22 cellular contexts compared by ENCODE assay signal in the genomic region with DNA sequence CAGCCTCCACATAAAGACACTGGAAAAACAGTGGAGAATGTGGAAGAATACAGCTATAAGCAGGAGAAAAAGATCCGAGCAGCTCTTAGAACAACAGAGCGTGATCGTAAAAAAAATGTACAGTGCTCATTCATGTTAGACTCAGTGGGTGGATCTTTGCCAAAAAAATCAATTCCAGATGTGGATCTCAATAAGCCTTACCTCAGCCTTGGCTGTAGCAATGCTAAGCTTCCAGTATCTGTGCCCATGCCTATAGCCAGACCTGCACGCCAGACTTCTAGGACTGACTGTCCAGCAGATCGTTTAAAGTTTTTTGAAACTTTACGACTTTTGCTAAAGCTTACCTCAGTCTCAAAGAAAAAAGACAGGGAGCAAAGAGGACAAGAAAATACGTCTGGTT. TPM values are rescaled to one million over a fixed set of nuclear protein-coding genes. Genes with fewer than 3 reads are reported as not detected.
DNase-seq lines count a peak whose midpoint lies in the region; ATAC-seq and TF ChIP-seq lines count a peak whose summit lies in the region.
"Had no signal": no experiment of that assay in that cellular context is flagged by ENCODE, and none has a peak within 500 bp of the region (broad histone marks: within the 10 kb centered on the region; RNA-seq: fewer than 3 reads in every experiment).

No MANE protein-coding gene starts in this region.

- ATAC-seq in activated naive CD8-positive, alpha-beta T cell treated with anti-CD3 and anti-CD28 coated beads, Interleukin-2, amount 50 U/mL, for 24 hours: no peak
- ATAC-seq in activated CD8-positive, alpha-beta memory T cell treated with anti-CD3 and anti-CD28 coated beads, Interleukin-2, amount 10 ng/mL, durations not matched to agents 7 days and 5 days: no peak
- ATAC-seq: left colon, mucosa of descending colon, WTC11 had no signal

- no peak overlapping the region for H3K27ac ChIP-seq in adrenal gland
- H3K27ac ChIP-seq: testis had no signal

- peaks cover 54% of the 10 kb centered on the region for H3K36me3 Mint-ChIP-seq in nephron progenitor cell (ENCODE audit: low read depth)
- peaks cover 21% of the 10 kb centered on the region for H3K36me3 Mint-ChIP-seq in activated naive CD8-positive, alpha-beta T cell treated with anti-CD3 and anti-CD28 coated beads, Interleukin-2, amount 50 U/mL, for 24 hours (ENCODE audit: low read depth)
- peaks cover 14% of the 10 kb centered on the region for H3K36me3 Mint-ChIP-seq in activated CD8-positive, alpha-beta memory T cell treated with anti-CD3 and anti-CD28 coated beads, Interleukin-2, amount 10 ng/mL, durations not matched to agents 7 days and 5 days

- CTCF ChIA-PET in activated CD8-positive, alpha-beta memory T cell treated with anti-CD3 and anti-CD28 coated beads, Interleukin-2, amount 10 ng/mL, durations not matched to agents 7 days and 5 days (lab: Charles Lee): interaction anchor here (0.9 to 1.4 kb wide), 3 partner anchors 9 to 325 kb away, joined by 3 to 4 read pairs (median 3); no protein-coding TSS in a partner anchor

- no peak overlapping the region for H3K4me3 Mint-ChIP-seq in nephron progenitor cell
- no peak overlapping the region for H3K4me3 Mint-ChIP-seq in activated naive CD8-positive, alpha-beta T cell treated with anti-CD3 and anti-CD28 coated beads, Interleukin-2, amount 50 U/mL, for 24 hours
- no peak overlapping the region for H3K4me3 Mint-ChIP-seq in activated CD8-positive, alpha-beta memory T cell treated with anti-CD3 and anti-CD28 coated beads, Interleukin-2, amount 10 ng/mL, durations not matched to agents 7 days and 5 days
- H3K4me3 Mint-ChIP-seq: activated CD4-positive, alpha-beta memory T cell treated with anti-CD3 and anti-CD28 coated beads, Interleukin-2, amount 10 ng/mL, durations not matched to agents 7 days and 5 days; activated naive CD4-positive, alpha-beta T cell treated with anti-CD3 and anti-CD28 coated beads for 36 hours; activated T-cell treated with anti-CD3 and anti-CD28 coated beads, Interleukin-2, amount 50 U/mL, for 24 hours; T-helper 2 cell treated with Interferon-gamma antibody and Interleukin-4, amounts not matched to agents 5 μg/mL and 100 μg/mL, for 36 hours; WTC11 had no signal

- no peaks in the 10 kb centered on the region for H3K27me3 Mint-ChIP-seq in nephron progenitor cell (ENCODE audit: low read depth, poor library complexity)
- H3K27me3 Mint-ChIP-seq in activated naive CD8-positive, alpha-beta T cell treated with anti-CD3 and anti-CD28 coated beads, Interleukin-2, amount 50 U/mL, for 24 hours: no peaks in the 10 kb centered on the region
- H3K27me3 Mint-ChIP-seq in activated CD8-positive, alpha-beta memory T cell treated with anti-CD3 and anti-CD28 coated beads, Interleukin-2, amount 10 ng/mL, durations not matched to agents 7 days and 5 days: no peaks in the 10 kb centered on the region
- H3K27me3 Mint-ChIP-seq: activated CD4-positive, alpha-beta memory T cell treated with anti-CD3 and anti-CD28 coated beads, Interleukin-2, amount 10 ng/mL, durations not matched to agents 7 days and 5 days; activated T-cell treated with anti-CD3 and anti-CD28 coated beads, Interleukin-2, amount 50 U/mL, for 24 hours had no signal

- intact Hi-C loops in adrenal gland (cut with DNase I): no loop called here

- H3K4me1 Mint-ChIP-seq in nephron progenitor cell: no peaks in the 10 kb centered on the region
- H3K4me1 Mint-ChIP-seq in activated naive CD8-positive, alpha-beta T cell treated with anti-CD3 and anti-CD28 coated beads, Interleukin-2, amount 50 U/mL, for 24 hours: peaks cover 3% of the 10 kb centered on the region
- peaks cover 12% of the 10 kb centered on the region for H3K4me1 Mint-ChIP-seq in activated CD8-positive, alpha-beta memory T cell treated with anti-CD3 and anti-CD28 coated beads, Interleukin-2, amount 10 ng/mL, durations not matched to agents 7 days and 5 days
- H3K4me1 Mint-ChIP-seq: WTC11 had no signal

- no peaks in the 10 kb centered on the region for H3K27me3 ChIP-seq in adrenal gland
- H3K27me3 ChIP-seq: testis had no signal

- WGBS in adrenal gland, 4 donors: 72 to 78% (median 74%) methylated on average over 7 of the region's 7 CpGs

- no peaks in the 10 kb centered on the region for H3K36me3 ChIP-seq in adrenal gland (replicated peaks in 1 of 2)

- no peak for TF ChIP-seq POLR2A in adrenal gland (IDR thresholded peaks at IDR 0.05)

- no peaks in the 10 kb centered on the region for H3K9me3 ChIP-seq in adrenal gland (replicated peaks in 1 of 3)
- H3K9me3 ChIP-seq: mucosa of descending colon, testis had no signal

- H3K27ac Mint-ChIP-seq in nephron progenitor cell: peak overlapping the region; percentile 74
- no peak overlapping the region for H3K27ac Mint-ChIP-seq in activated naive CD8-positive, alpha-beta T cell treated with anti-CD3 and anti-CD28 coated beads, Interleukin-2, amount 50 U/mL, for 24 hours
- no peak overlapping the region for H3K27ac Mint-ChIP-seq in activated CD8-positive, alpha-beta memory T cell treated with anti-CD3 and anti-CD28 coated beads, Interleukin-2, amount 10 ng/mL, durations not matched to agents 7 days and 5 days
- H3K27ac Mint-ChIP-seq: activated CD4-positive, alpha-beta memory T cell treated with anti-CD3 and anti-CD28 coated beads, Interleukin-2, amount 10 ng/mL, durations not matched to agents 7 days and 5 days; activated naive CD4-positive, alpha-beta T cell treated with anti-CD3 and anti-CD28 coated beads for 36 hours; activated T-cell treated with anti-CD3 and anti-CD28 coated beads, Interleukin-2, amount 50 U/mL, for 24 hours; T-helper 2 cell treated with Interferon-gamma antibody and Interleukin-4, amounts not matched to agents 5 μg/mL and 100 μg/mL, for 36 hours; WTC11 had no signal

- TF ChIP-seq CTCF in AG09319 (IDR thresholded peaks at IDR 0.05; ENCODE audit: low read depth, low read length): no peak
- TF ChIP-seq CTCF in choroid plexus epithelial cell (conservative IDR thresholded peaks at IDR 0.05; ENCODE audit: low read depth, low read length): no peak
- TF ChIP-seq CTCF in nephron progenitor cell (IDR thresholded peaks at IDR 0.05): no peak
- no peak for TF ChIP-seq CTCF in adrenal gland (IDR thresholded peaks at IDR 0.05)

- no peaks in the 10 kb centered on the region for H3K9me3 Mint-ChIP-seq in nephron progenitor cell
- H3K9me3 Mint-ChIP-seq in activated naive CD8-positive, alpha-beta T cell treated with anti-CD3 and anti-CD28 coated beads, Interleukin-2, amount 50 U/mL, for 24 hours: no peaks in the 10 kb centered on the region
- H3K9me3 Mint-ChIP-seq in activated CD8-positive, alpha-beta memory T cell treated with anti-CD3 and anti-CD28 coated beads, Interleukin-2, amount 10 ng/mL, durations not matched to agents 7 days and 5 days (ENCODE audit: low read depth): no peaks in the 10 kb centered on the region
- H3K9me3 Mint-ChIP-seq: activated CD4-positive, alpha-beta memory T cell treated with anti-CD3 and anti-CD28 coated beads, Interleukin-2, amount 10 ng/mL, durations not matched to agents 7 days and 5 days; activated naive CD4-positive, alpha-beta T cell treated with anti-CD3 and anti-CD28 coated beads for 36 hours; activated T-cell treated with anti-CD3 and anti-CD28 coated beads, Interleukin-2, amount 50 U/mL, for 24 hours; T-helper 2 cell treated with Interferon-gamma antibody and Interleukin-4, amounts not matched to agents 5 μg/mL and 100 μg/mL, for 36 hours; WTC11 had no signal

- H3K4me1 ChIP-seq in adrenal gland (replicated peaks in 1 of 2): no peaks in the 10 kb centered on the region
- H3K4me1 ChIP-seq: testis had no signal

- H3K4me3 ChIP-seq in choroid plexus epithelial cell (ENCODE audit: low read depth, low read length) (no peak overlapping the region), adrenal gland (no peak overlapping the region)
- H3K4me3 ChIP-seq: mucosa of descending colon, testis had no signal

- DNase-seq in AG09319 (ENCODE audit: extremely low read depth, low read depth): peak; percentile 83
- DNase-seq in choroid plexus epithelial cell (ENCODE audit: low read depth): peak; percentile 88
- DNase-seq in nephron progenitor cell: no peak
- no peak for DNase-seq in activated naive CD8-positive, alpha-beta T cell treated with anti-CD3 and anti-CD28 coated beads, Interleukin-2, amount 50 U/mL, for 24 hours
- DNase-seq in medulla oblongata (ENCODE audit: extremely low spot score): no peak
- no peak for DNase-seq in adrenal gland
- DNase-seq in activated CD8-positive, alpha-beta memory T cell treated with anti-CD3 and anti-CD28 coated beads, Interleukin-2, amount 10 ng/mL, durations not matched to agents 7 days and 5 days: no peak
- DNase-seq: ACHN; activated CD4-positive, alpha-beta memory T cell treated with anti-CD3 and anti-CD28 coated beads, Interleukin-2, amount 10 ng/mL, durations not matched to agents 7 days and 5 days; activated naive CD4-positive, alpha-beta T cell treated with anti-CD3 and anti-CD28 coated beads for 36 hours; activated T-cell treated with anti-CD3 and anti-CD28 coated beads, Interleukin-2, amount 50 U/mL, for 24 hours; cortex of kidney; GOT3; left colon; mucosa of descending colon; NCI-H1436; NCI-H2171; NCI-H748 treated with DMSO at 0.1 percent for 48 hours; testis had no signal

TF ChIP-seq in PFSK-1, 5 proteins besides CTCF, POLR2A, EP300 and RAD21 (continues in another document):
- no peak for TF ChIP-seq SIN3A (IDR thresholded peaks at IDR 0.05; ENCODE audit: borderline replicate concordance, insufficient read depth, low read length)

RNA-seq across cellular contexts. Expression of gene MAP3K4, which starts 57.1 kb away (rescaled TPM):
- polyA plus RNA-seq in PFSK-1 (2012; ENCODE audit: insufficient read length, low read depth): 18.9 TPM
- total RNA-seq in adrenal gland: 10 to 100 TPM; 11.9 to 37.0 (median 20.4) TPM
- 10 to 100 TPM; 14.7 to 17.4 (median 16.2) TPM for polyA plus RNA-seq in adrenal gland
- total RNA-seq in activated CD8-positive, alpha-beta memory T cell treated with anti-CD3 and anti-CD28 coated beads, Interleukin-2, amount 10 ng/mL, durations not matched to agents 7 days and 5 days: 10 to 100 TPM; 38.5 to 55.0 TPM

Comparison
In these comparisons a context has a peak if more than half of its experiments do, and no peak if none do; other contexts are left out.
1. DNase-seq: peak in AG09319 (single experiment) and choroid plexus epithelial cell (single experiment); none in nephron progenitor cell (single experiment), activated naive CD8-positive, alpha-beta T cell treated with anti-CD3 and anti-CD28 coated beads, Interleukin-2, amount 50 U/mL, for 24 hours (single experiment), medulla oblongata (single experiment), adrenal gland (0 of 7) and activated CD8-positive, alpha-beta memory T cell treated with anti-CD3 and anti-CD28 coated beads, Interleukin-2, amount 10 ng/mL, durations not matched to agents 7 days and 5 days (single experiment).